10 cellular contexts compared by ENCODE assay signal in the genomic region with DNA sequence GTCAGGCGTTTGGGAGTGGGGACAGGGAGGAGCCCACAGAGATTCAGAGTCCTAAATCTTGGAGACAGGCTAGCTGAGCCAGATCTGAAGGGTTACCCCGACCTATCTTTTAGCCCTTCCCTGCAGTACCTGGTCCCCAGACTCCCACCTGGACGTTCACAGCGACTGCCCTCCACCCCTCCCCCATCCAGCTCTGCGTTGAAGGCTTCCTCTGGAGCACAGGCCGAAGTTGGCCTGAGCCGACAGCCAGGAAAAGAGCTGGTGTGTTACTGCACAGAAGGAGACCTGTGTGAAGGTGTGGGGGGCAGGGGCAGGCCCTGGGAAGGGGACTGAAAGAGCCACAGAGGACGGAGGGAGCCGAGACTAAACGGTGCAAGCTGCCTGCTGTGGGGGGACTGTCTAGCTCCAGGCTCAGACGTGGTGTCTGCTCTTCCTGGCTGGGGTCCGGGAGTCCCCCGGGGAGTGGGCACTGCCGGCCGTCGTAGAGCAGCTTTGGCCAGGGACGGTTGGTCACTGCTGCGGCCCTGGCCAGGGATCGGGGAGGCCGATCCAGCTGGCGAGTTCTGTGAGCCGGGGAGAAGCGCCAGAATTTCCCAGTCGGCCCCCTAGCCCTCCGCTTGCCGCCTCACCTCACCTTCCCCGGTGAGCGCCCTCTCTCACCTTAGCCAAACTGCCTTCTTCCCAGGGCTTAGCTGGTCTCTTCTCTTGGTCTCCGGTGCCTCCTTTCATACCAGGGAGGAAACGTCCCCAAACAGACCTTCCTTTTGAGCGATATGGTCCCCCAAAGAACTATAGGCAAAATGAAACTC. TPM values are rescaled to one million over a fixed set of nuclear protein-coding genes. Genes with fewer than 3 reads are reported as not detected.
DNase-seq lines count a peak whose midpoint lies in the region; ATAC-seq and TF ChIP-seq lines count a peak whose summit lies in the region.
"Had no signal": no experiment of that assay in that cellular context is flagged by ENCODE, and none has a peak within 500 bp of the region (broad histone marks: within the 10 kb centered on the region; RNA-seq: fewer than 3 reads in every experiment).

No MANE protein-coding gene starts in this region.

- H3K9me3 ChIP-seq in ES-I3 (ENCODE audit: control insufficient read depth, insufficient read depth, low read length): no peaks in the 10 kb centered on the region
- no peaks in the 10 kb centered on the region for H3K9me3 ChIP-seq in neuron (ENCODE audit: low read length)
- H3K9me3 ChIP-seq: adrenal gland had no signal

- H3K4me1 ChIP-seq in ES-I3 (ENCODE audit: insufficient read depth, low read length) (peaks cover 4% of the 10 kb centered on the region; the same call in 1 of the 2 replicates), neuron (ENCODE audit: insufficient read depth, low read length) (peaks cover 36% of the 10 kb centered on the region)

- H3K36me3 ChIP-seq in ES-I3 (ENCODE audit: insufficient read depth, low read length) (no peaks in the 10 kb centered on the region), neuron (ENCODE audit: insufficient read depth, low read length) (no peaks in the 10 kb centered on the region)
- H3K36me3 ChIP-seq: adrenal gland had no signal

- peaks cover 23% of the 10 kb centered on the region for H3K4me1 Mint-ChIP-seq in endothelial cell (ENCODE audit: unreplicated experiment)

- no peak for TF ChIP-seq CTCF in endothelial cell (IDR thresholded peaks at IDR 0.05; ENCODE audit: unreplicated experiment)

- no peaks in the 10 kb centered on the region for H3K9me3 Mint-ChIP-seq in endothelial cell (ENCODE audit: unreplicated experiment)

- peak overlapping the region; percentile 26; the same call in 1 of the 2 replicates for H3K9ac ChIP-seq in ES-I3 (ENCODE audit: low read depth, low read length)

- H3K4me3 ChIP-seq in neuron (ENCODE audit: low read length): peak overlapping the region; percentile 65

- H3K27me3 ChIP-seq in neuron (ENCODE audit: insufficient read depth, low read length): no peaks in the 10 kb centered on the region

- H3K27ac Mint-ChIP-seq in endothelial cell (ENCODE audit: unreplicated experiment): no peak overlapping the region

- no peak for ATAC-seq in HG03354 (IDR thresholded peaks at IDR 0.05; ENCODE audit: poor library complexity, severe bottlenecking, unreplicated experiment)

- peak overlapping the region; percentile 74 for H3K4me3 Mint-ChIP-seq in endothelial cell (ENCODE audit: unreplicated experiment)

- H2AFZ ChIP-seq in neuron (ENCODE audit: low read depth, low read length): peak overlapping the region; percentile 88

- H3K27me3 Mint-ChIP-seq in endothelial cell (ENCODE audit: unreplicated experiment): peaks cover 45% of the 10 kb centered on the region

- H3K36me3 Mint-ChIP-seq in endothelial cell (ENCODE audit: low read depth, unreplicated experiment): no peaks in the 10 kb centered on the region

- DNase-seq in NCI-H146 treated with DMSO at 0.1 percent for 48 hours (lab: John Stamatoyannopoulos, UW; ENCODE audit: unreplicated experiment): peak; percentile 94
- no peak for DNase-seq in endothelial cell (ENCODE audit: low spot score)
- no peak for DNase-seq in T-helper 1 cell
- no peak for DNase-seq in islet precursor cell
- DNase-seq: activated CD8-positive, alpha-beta memory T cell treated with anti-CD3 and anti-CD28 coated beads for 24 hours; adrenal gland; DMS 273 treated with DMSO at 0.1 percent for 48 hours had no signal

RNA-seq across cellular contexts. Expression of gene COL2A1, which starts 0.9 kb away (rescaled TPM):
- total RNA-seq in endothelial cell (ENCODE audit: unreplicated experiment): 1.9 TPM

RNA-seq across cellular contexts. Expression of gene TMEM106C, which starts 41.7 kb away (rescaled TPM):
- 41.0 TPM for total RNA-seq in endothelial cell (ENCODE audit: unreplicated experiment)
